ENCODE assay signal across 19 cellular contexts in genomic region chr10:110962443-110962842, GRCh38.
"Had no signal": no experiment of that assay in that cellular context is flagged by ENCODE, and none has a peak within 500 bp of the region (broad histone marks: within the 10 kb centered on the region; RNA-seq: fewer than 3 reads in every experiment).

No MANE protein-coding gene starts in this region.

- ATAC-seq: activated CD8-positive, alpha-beta T cell treated with anti-CD3 and anti-CD28 coated beads, Interleukin-2, amount 10 ng/mL, durations not matched to agents 7 days and 5 days; heart right ventricle; stimulated activated naive CD8-positive, alpha-beta T cell treated with anti-CD3 and anti-CD28 coated beads, Interleukin-15, Interleukin-2, amounts not matched to agents 100 U/mL and 50 U/mL, for 24 hours had no signal

- H3K9me3 Mint-ChIP-seq: activated CD4-positive, alpha-beta T cell treated with anti-CD3 and anti-CD28 coated beads, Interleukin-2, amount 10 ng/mL, durations not matched to agents 24 days and 14 days; activated naive CD8-positive, alpha-beta T cell treated with anti-CD3 and anti-CD28 coated beads for 36 hours; nephron; T-helper 1 cell treated with Interleukin-12 subunit alpha and Interleukin-12 subunit beta and Interleukin-4 antibody, amounts not matched to agents 30 μg/mL and 1 μg/mL, for 36 hours had no signal

- H3K4me3 Mint-ChIP-seq: activated CD4-positive, alpha-beta T cell treated with anti-CD3 and anti-CD28 coated beads, Interleukin-2, amount 10 ng/mL, durations not matched to agents 24 days and 14 days; activated CD8-positive, alpha-beta T cell treated with anti-CD3 and anti-CD28 coated beads, Interleukin-2, amount 10 ng/mL, durations not matched to agents 7 days and 5 days; activated naive CD8-positive, alpha-beta T cell treated with anti-CD3 and anti-CD28 coated beads for 36 hours; nephron; T-helper 1 cell treated with Interleukin-12 subunit alpha and Interleukin-12 subunit beta and Interleukin-4 antibody, amounts not matched to agents 30 μg/mL and 1 μg/mL, for 36 hours had no signal

- FAIRE-seq: endothelial cell of umbilical vein had no signal

- H3K4me1 Mint-ChIP-seq: activated CD4-positive, alpha-beta T cell treated with anti-CD3 and anti-CD28 coated beads, Interleukin-2, amount 10 ng/mL, durations not matched to agents 24 days and 14 days had no signal

- H3K36me3 ChIP-seq: sigmoid colon, transverse colon, vagina had no signal

- DNase-seq: activated CD4-positive, alpha-beta T cell treated with anti-CD3 and anti-CD28 coated beads, Interleukin-2, amount 10 ng/mL, durations not matched to agents 24 days and 14 days; activated CD8-positive, alpha-beta T cell treated with anti-CD3 and anti-CD28 coated beads, Interleukin-2, amount 10 ng/mL, durations not matched to agents 7 days and 5 days; activated gamma-delta T cell treated with Interleukin-2 at 50 U/mL for 16 hours; activated naive CD8-positive, alpha-beta T cell treated with anti-CD3 and anti-CD28 coated beads for 36 hours; activated T-cell treated with anti-CD3 and anti-CD28 coated beads, Interleukin-2, amount 50 U/mL, for 48 hours; amniotic stem cell; dermis blood vessel endothelial cell; effector memory CD4-positive, alpha-beta T cell; esophagus squamous epithelium; heart right ventricle; nucleus accumbens; posterior cingulate gyrus; sigmoid colon; stimulated activated naive CD8-positive, alpha-beta T cell treated with anti-CD3 and anti-CD28 coated beads, Interleukin-15, Interleukin-2, amounts not matched to agents 100 U/mL and 50 U/mL, for 24 hours; transverse colon had no signal

- H3K27me3 Mint-ChIP-seq: activated CD4-positive, alpha-beta T cell treated with anti-CD3 and anti-CD28 coated beads, Interleukin-2, amount 10 ng/mL, durations not matched to agents 24 days and 14 days; activated naive CD8-positive, alpha-beta T cell treated with anti-CD3 and anti-CD28 coated beads for 36 hours had no signal

- H3K9me3 ChIP-seq: esophagus squamous epithelium, heart right ventricle, sigmoid colon, transverse colon, vagina had no signal

- H3K27ac Mint-ChIP-seq: activated CD4-positive, alpha-beta T cell treated with anti-CD3 and anti-CD28 coated beads, Interleukin-2, amount 10 ng/mL, durations not matched to agents 24 days and 14 days; activated CD8-positive, alpha-beta T cell treated with anti-CD3 and anti-CD28 coated beads, Interleukin-2, amount 10 ng/mL, durations not matched to agents 7 days and 5 days; activated naive CD8-positive, alpha-beta T cell treated with anti-CD3 and anti-CD28 coated beads for 36 hours; nephron; T-helper 1 cell treated with Interleukin-12 subunit alpha and Interleukin-12 subunit beta and Interleukin-4 antibody, amounts not matched to agents 30 μg/mL and 1 μg/mL, for 36 hours had no signal

- H3K4me3 ChIP-seq: esophagus squamous epithelium, heart right ventricle, sigmoid colon, transverse colon, vagina had no signal

- H3K27me3 ChIP-seq: esophagus squamous epithelium, heart right ventricle, sigmoid colon, transverse colon, vagina had no signal

- H3K27ac ChIP-seq: esophagus squamous epithelium, heart right ventricle, sigmoid colon, transverse colon, vagina had no signal
